23 cellular contexts compared by ENCODE assay signal in the genomic region with DNA sequence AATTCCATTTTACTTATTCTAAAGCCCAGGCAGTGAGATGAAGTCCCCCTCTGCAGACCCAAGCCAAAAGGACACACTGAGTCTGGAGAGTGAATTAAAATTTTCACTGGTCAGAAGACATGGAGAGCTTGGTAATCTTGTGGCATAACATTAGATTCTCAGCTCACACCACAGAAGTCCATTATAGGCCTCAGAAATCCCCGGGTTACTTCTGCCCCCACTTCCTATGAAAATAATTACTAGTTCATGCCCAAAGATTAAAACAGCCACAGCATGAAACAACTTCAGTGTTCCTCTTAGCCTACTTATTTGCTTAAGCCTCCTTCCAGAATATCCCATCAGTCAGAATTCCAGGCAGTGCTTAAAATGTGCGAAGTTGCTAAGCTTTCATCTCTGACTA.
DNase-seq lines count a peak whose midpoint lies in the region; ATAC-seq and TF ChIP-seq lines count a peak whose summit lies in the region.
"Had no signal": no experiment of that assay in that cellular context is flagged by ENCODE, and none has a peak within 500 bp of the region (broad histone marks: within the 10 kb centered on the region; RNA-seq: fewer than 3 reads in every experiment).

No MANE protein-coding gene starts in this region.

- no peaks in the 10 kb centered on the region for H3K9me3 Mint-ChIP-seq in neural progenitor cell
- H3K9me3 Mint-ChIP-seq: CD8-positive, alpha-beta T cell; GM23338; H9 had no signal

- H4K20me1 ChIP-seq in neural progenitor cell (ENCODE audit: low read depth) = no peaks in the 10 kb centered on the region

- peak overlapping the region; percentile 9 for H3K27ac Mint-ChIP-seq in neural progenitor cell
- H3K27ac Mint-ChIP-seq: CD8-positive, alpha-beta T cell; GM23338 had no signal

- no peak for TF ChIP-seq CTCF in neural progenitor cell (IDR thresholded peaks at IDR 0.05)
- TF ChIP-seq CTCF in adrenal gland (IDR thresholded peaks at IDR 0.05) = no peak

- no peak overlapping the region for H3K4me3 ChIP-seq in neural progenitor cell
- H3K4me3 ChIP-seq in adrenal gland = no peak overlapping the region
- H3K4me3 ChIP-seq: GM23338, SJCRH30 had no signal

- H3K36me3 ChIP-seq in neural progenitor cell (no peaks in the 10 kb centered on the region), adrenal gland (replicated peaks in 1 of 2) (no peaks in the 10 kb centered on the region)
- H3K36me3 ChIP-seq: SJCRH30 had no signal

- no peaks in the 10 kb centered on the region for H3K36me3 Mint-ChIP-seq in neural progenitor cell
- H3K36me3 Mint-ChIP-seq: CD8-positive, alpha-beta T cell had no signal

- ATAC-seq in HG03442 (IDR thresholded peaks at IDR 0.05; ENCODE audit: unreplicated experiment) (peak; percentile 55), GM19023 (IDR thresholded peaks at IDR 0.05; ENCODE audit: unreplicated experiment) (no peak)
- ATAC-seq: CD8-positive, alpha-beta T cell; GM23338 had no signal

- H2AFZ ChIP-seq in neural progenitor cell (replicated peaks) = no peak overlapping the region
- H2AFZ ChIP-seq: GM23338 had no signal

- intact Hi-C loops in adrenal gland (cut with DNase I) = no loop called here

- H3F3A ChIP-seq in neural progenitor cell (ENCODE audit: low read depth) = no peaks in the 10 kb centered on the region

- WGBS in adrenal gland, 4 donors = 81 to 86% (median 84%) methylated on average over 2 of the region's 2 CpGs

- H3K79me2 ChIP-seq in neural progenitor cell (ENCODE audit: low read depth) = no peaks in the 10 kb centered on the region

- H3K27me3 ChIP-seq in neural progenitor cell = no peaks in the 10 kb centered on the region
- H3K27me3 ChIP-seq in adrenal gland = no peaks in the 10 kb centered on the region
- H3K27me3 ChIP-seq: SJCRH30 had no signal

- H3K9me3 ChIP-seq in neural progenitor cell (ENCODE audit: low read depth) (no peaks in the 10 kb centered on the region), adrenal gland (replicated peaks in 1 of 3) (no peaks in the 10 kb centered on the region)
- H3K9me3 ChIP-seq: Caco-2 had no signal

- H3K9ac ChIP-seq in neural progenitor cell = no peak overlapping the region

- no peak overlapping the region for H3K4me2 ChIP-seq in neural progenitor cell
- H3K4me2 ChIP-seq: GM23338 had no signal

- no peaks in the 10 kb centered on the region for H3K27me3 Mint-ChIP-seq in neural progenitor cell (ENCODE audit: insufficient read depth, low read depth)

- no peak overlapping the region for H3K4me3 Mint-ChIP-seq in neural progenitor cell
- H3K4me3 Mint-ChIP-seq: CD8-positive, alpha-beta T cell; GM23338; H9 had no signal

- H3K27ac ChIP-seq in neural progenitor cell (no peak overlapping the region), adrenal gland (no peak overlapping the region)
- H3K27ac ChIP-seq: SJCRH30 had no signal

- DNase-seq in NCI-H82 treated with DMSO at 0.1 percent for 48 hours (lab: John Stamatoyannopoulos, UW; ENCODE audit: unreplicated experiment) (peak; percentile 24), neural progenitor cell (ENCODE audit: low spot score) (no peak), adrenal gland (no peak), CD1c-positive myeloid dendritic cell (ENCODE audit: extremely low spot score) (no peak), glomerular visceral epithelial cell (ENCODE audit: extremely low spot score) (no peak)
- DNase-seq: C1 segment of cervical spinal cord; Caco-2; CD8-positive, alpha-beta T cell; DMS 273 treated with DMSO at 0.1 percent for 48 hours; DMS79; EL; GDM1; H9; KBM-7; MV-4-11; NCI-H1105 treated with DMSO at 0.1 percent for 48 hours; NCI-H146; NCI-H1930; NCI-H2107; SJCRH30 had no signal

- H3K4me1 Mint-ChIP-seq in neural progenitor cell = peaks cover 8% of the 10 kb centered on the region
- H3K4me1 Mint-ChIP-seq: GM23338, H9 had no signal

- H3K4me1 ChIP-seq in neural progenitor cell = peaks cover 23% of the 10 kb centered on the region
- no peaks in the 10 kb centered on the region for H3K4me1 ChIP-seq in adrenal gland (replicated peaks in 1 of 2)
- H3K4me1 ChIP-seq: Caco-2, SJCRH30 had no signal

- no peak for TF ChIP-seq POLR2A in adrenal gland (IDR thresholded peaks at IDR 0.05)
